In genomic region chr1:109790735-109791494, GRCh38 we compare ENCODE assay signal across 8 cellular contexts.
DNase-seq lines count a peak whose midpoint lies in the region; ATAC-seq lines count a peak whose summit lies in the region.

No MANE protein-coding gene starts in this region.

- H3K4me2 ChIP-seq in BLaER1 = peak overlapping the region; percentile 67

- peaks cover 64% of the 10 kb centered on the region for H3K4me1 ChIP-seq in BLaER1

- peak; percentile 85 for ATAC-seq in GM21576 (IDR thresholded peaks at IDR 0.05; ENCODE audit: unreplicated experiment)

- H3K9ac ChIP-seq in BLaER1 = peak overlapping the region; percentile 49; the same call in 1 of the 2 replicates

- H3K4me3 ChIP-seq in BLaER1 = no peak overlapping the region

- no peaks in the 10 kb centered on the region for H3K27me3 ChIP-seq in BLaER1

- no peaks in the 10 kb centered on the region for H3K36me3 ChIP-seq in BLaER1

- H3K27ac ChIP-seq in BLaER1 = peak overlapping the region; percentile 80

- DNase-seq in NCI-H69 (lab: John Stamatoyannopoulos, UW) (peak; percentile 18), fibroblast of peridontal ligament (ENCODE audit: extremely low read depth) (peak; percentile 31), retina (peak; percentile 29), NCI-H526 treated with DMSO at 0.1 percent for 48 hours (lab: John Stamatoyannopoulos, UW) (no peak), NCI-H1417 treated with DMSO at 0.1 percent for 48 hours (lab: John Stamatoyannopoulos, UW) (no peak)
- peak; percentile 88 for DNase-seq in activated CD8-positive, alpha-beta memory T cell treated with anti-CD3 and anti-CD28 coated beads, Interleukin-2, amount 50 U/mL, for 48 hours

- H3K9me3 ChIP-seq in BLaER1 = no peaks in the 10 kb centered on the region

- H4K20me1 ChIP-seq in BLaER1 = no peaks in the 10 kb centered on the region

Comparison
In these comparisons a context has a peak if more than half of its experiments do, and no peak if none do; other contexts are left out.
1. DNase-seq: peak in NCI-H69 (single experiment), activated CD8-positive, alpha-beta memory T cell treated with anti-CD3 and anti-CD28 coated beads, Interleukin-2, amount 50 U/mL, for 48 hours (single experiment), fibroblast of peridontal ligament (single experiment) and retina (single experiment); none in NCI-H526 treated with DMSO at 0.1 percent for 48 hours (single experiment) and NCI-H1417 treated with DMSO at 0.1 percent for 48 hours (single experiment).